In genomic region chr1:232033285-232033684, GRCh38 we compare ENCODE assay signal across 26 cellular contexts.
A peak's percentile ranks its signal among the peaks of the same experiment; 100 is the strongest.
DNase-seq lines count a peak whose midpoint lies in the region; ATAC-seq lines count a peak whose summit lies in the region.
"Had no signal": no experiment of that assay in that cellular context is flagged by ENCODE, and none has a peak within 500 bp of the region (broad histone marks: within the 10 kb centered on the region; RNA-seq: fewer than 3 reads in every experiment).

No MANE protein-coding gene starts in this region.

- H3K9me3 Mint-ChIP-seq in activated T-helper 17 cell treated with anti-CD3 and anti-CD28 coated beads, Interleukin-2, amount 50 U/mL, for 72 hours, result no peaks in the 10 kb centered on the region
- H3K9me3 Mint-ChIP-seq: activated CD4-positive, alpha-beta memory T cell treated with anti-CD3 and anti-CD28 coated beads for 36 hours; immature natural killer cell; neural crest cell had no signal

- no peaks in the 10 kb centered on the region for H3K4me1 Mint-ChIP-seq in activated T-helper 17 cell treated with anti-CD3 and anti-CD28 coated beads, Interleukin-2, amount 50 U/mL, for 72 hours
- H3K4me1 Mint-ChIP-seq: immature natural killer cell, T-helper 17 cell had no signal

- H3K27me3 Mint-ChIP-seq in activated T-helper 17 cell treated with anti-CD3 and anti-CD28 coated beads, Interleukin-2, amount 50 U/mL, for 72 hours, result no peaks in the 10 kb centered on the region
- H3K27me3 Mint-ChIP-seq: activated CD4-positive, alpha-beta memory T cell treated with anti-CD3 and anti-CD28 coated beads for 36 hours; T-helper 17 cell had no signal

- DNase-seq in DMS 273 (lab: John Stamatoyannopoulos, UW; ENCODE audit: unreplicated experiment) (peak; percentile 47), DMS 273 treated with DMSO at 0.1 percent for 48 hours (lab: John Stamatoyannopoulos, UW) (no peak), NCI-H2029 (lab: John Stamatoyannopoulos, UW) (peak; percentile 41), SHP77 treated with DMSO at 0.1 percent for 48 hours (lab: John Stamatoyannopoulos, UW) (peak; percentile 5), myocyte (ENCODE audit: low read depth) (peak; percentile 42), UCSD-AML1 (lab: John Stamatoyannopoulos, UW; ENCODE audit: unreplicated experiment) (no peak)
- DNase-seq: activated CD4-positive, alpha-beta memory T cell treated with anti-CD3 and anti-CD28 coated beads for 36 hours; activated T-cell treated with anti-CD3 and anti-CD28 coated beads for 4 hours; adrenal gland; Caco-2; cortex of kidney; heart right ventricle; immature natural killer cell; left ventricle myocardium superior; MM.1S; NCI-H1930; psoas muscle; small intestine; stimulated activated CD4-positive, alpha-beta T cell treated with anti-CD3 and anti-CD28 coated beads, Interleukin-2, amount 100 ng/mL, for 48 hours; stimulated activated naive CD4-positive, alpha-beta T cell treated with Interleukin-2 at 50 U/mL for 16 hours; T-helper 17 cell; transverse colon had no signal

- no peak overlapping the region for H3K27ac Mint-ChIP-seq in activated T-helper 17 cell treated with anti-CD3 and anti-CD28 coated beads, Interleukin-2, amount 50 U/mL, for 72 hours
- H3K27ac Mint-ChIP-seq: activated CD4-positive, alpha-beta memory T cell treated with anti-CD3 and anti-CD28 coated beads for 36 hours; immature natural killer cell; T-helper 17 cell had no signal

- no peak overlapping the region for H3K4me3 Mint-ChIP-seq in activated T-helper 17 cell treated with anti-CD3 and anti-CD28 coated beads, Interleukin-2, amount 50 U/mL, for 72 hours
- H3K4me3 Mint-ChIP-seq: activated CD4-positive, alpha-beta memory T cell treated with anti-CD3 and anti-CD28 coated beads for 36 hours; immature natural killer cell; neural crest cell; T-helper 17 cell had no signal

- ATAC-seq in activated T-helper 17 cell treated with anti-CD3 and anti-CD28 coated beads, Interleukin-2, amount 50 U/mL, for 72 hours (replicated peaks), result no peak
- ATAC-seq in GM19467 (IDR thresholded peaks at IDR 0.05; ENCODE audit: unreplicated experiment), result no peak
- ATAC-seq: heart right ventricle, left ventricle myocardium superior, Panc1, psoas muscle, T-helper 17 cell had no signal

- peaks cover 4% of the 10 kb centered on the region for H3K36me3 Mint-ChIP-seq in activated T-helper 17 cell treated with anti-CD3 and anti-CD28 coated beads, Interleukin-2, amount 50 U/mL, for 72 hours (ENCODE audit: low read depth)

Comparison
In these comparisons a context has a peak if more than half of its experiments do, and no peak if none do; other contexts are left out.
1. DNase-seq: peak in DMS 273 (single experiment), NCI-H2029 (single experiment), SHP77 treated with DMSO at 0.1 percent for 48 hours (single experiment) and myocyte (single experiment); none in DMS 273 treated with DMSO at 0.1 percent for 48 hours (single experiment) and UCSD-AML1 (single experiment).